Comparison of ENCODE assay signal across 23 cellular contexts in the genomic region with DNA sequence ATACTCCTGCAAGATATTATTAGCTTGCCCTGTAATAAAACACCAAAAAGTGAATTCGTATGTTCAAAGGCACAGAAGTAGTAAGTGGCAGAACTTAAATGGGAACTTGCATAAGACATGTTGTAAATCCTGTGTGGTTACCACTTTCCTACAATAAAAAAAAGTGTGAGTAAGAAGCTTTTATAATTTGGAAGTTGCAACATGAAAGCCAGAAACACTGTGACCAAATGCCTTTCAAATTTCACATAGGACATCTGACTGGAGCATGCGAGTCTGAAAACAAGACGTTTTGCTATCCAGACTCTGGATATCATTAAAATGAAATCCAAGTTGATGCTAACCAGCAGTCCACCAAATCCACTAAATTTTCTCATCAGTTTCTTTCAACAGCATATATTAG.
DNase-seq lines count a peak whose midpoint lies in the region; ATAC-seq and TF ChIP-seq lines count a peak whose summit lies in the region.
"Had no signal": no experiment of that assay in that cellular context is flagged by ENCODE, and none has a peak within 500 bp of the region (broad histone marks: within the 10 kb centered on the region; RNA-seq: fewer than 3 reads in every experiment).

No MANE protein-coding gene starts in this region.

- DNase-seq in GM04504 (ENCODE audit: low read depth) (peak; percentile 86), NOMO-1 treated with dmso at 0.1 percent for 144 hours (lab: John Stamatoyannopoulos, UW; ENCODE audit: unreplicated experiment) (peak; percentile 82), mammary epithelial cell (peak; percentile 26), myocyte (ENCODE audit: low read depth) (peak; percentile 25), cerebellum (ENCODE audit: low spot score) (no peak), NCI-H128 (lab: John Stamatoyannopoulos, UW; ENCODE audit: unreplicated experiment) (no peak)
- DNase-seq: activated CD4-positive, alpha-beta T cell treated with anti-CD3 and anti-CD28 coated beads, Interleukin-2, amount 50 U/mL, for 1 hour; activated gamma-delta T cell treated with Interleukin-2 at 50 U/mL for 16 hours; CD8-positive, alpha-beta memory T cell; cerebellar nuclear complex; DND-41; effector memory CD4-positive, alpha-beta T cell; foreskin melanocyte; GOT3; naive thymus-derived CD4-positive, alpha-beta T cell; NCI-H187; NCI-H345; sigmoid colon; stimulated activated CD4-positive, alpha-beta T cell treated with anti-CD3 and anti-CD28 coated beads, Interleukin-1b, Interleukin-23, amount 100 ng/mL, for 48 hours; T-cell; transverse colon had no signal

- no peaks in the 10 kb centered on the region for H4K20me1 ChIP-seq in mammary epithelial cell (ENCODE audit: insufficient read depth, low read length)

- H3K36me3 ChIP-seq in mammary epithelial cell (ENCODE audit: insufficient read depth, low read length), result no peaks in the 10 kb centered on the region
- H3K36me3 ChIP-seq: sigmoid colon, transverse colon had no signal

- 40% methylated on average over 3 of the region's 3 CpGs for WGBS in mammary epithelial cell (ENCODE audit: low coverage, missing lambda C conversion rate)

- no peaks in the 10 kb centered on the region for H3K9me3 ChIP-seq in mammary epithelial cell (replicated peaks; ENCODE audit: insufficient read depth, low read length)

- no TSS peak for BruUV-seq in mammary epithelial cell (replicated peaks; lab: Mats Ljungman, UMichigan)

- no peak overlapping the region for H2AFZ ChIP-seq in mammary epithelial cell (ENCODE audit: low read depth, low read length)

- H3K27me3 ChIP-seq in mammary epithelial cell (ENCODE audit: insufficient read depth, low read length), result no peaks in the 10 kb centered on the region
- H3K27me3 ChIP-seq: sigmoid colon, transverse colon had no signal

- H3K4me1 ChIP-seq in mammary epithelial cell (ENCODE audit: insufficient read depth, low read length), result no peaks in the 10 kb centered on the region
- H3K4me1 ChIP-seq: sigmoid colon, transverse colon had no signal

- H3K4me2 ChIP-seq in mammary epithelial cell (ENCODE audit: insufficient read depth, low read depth, low read length), result no peak overlapping the region

- intact Hi-C loops in mammary epithelial cell (cut with micrococcal nuclease), result no loop called here

- CTCF ChIA-PET in mammary epithelial cell (lab: Charles Lee; ENCODE audit: low non-redundant PET), result interaction anchor here (0.6 kb wide), 1 partner anchor 201 kb away, joined by 3 read pairs; no protein-coding TSS in a partner anchor

- dilution Hi-C loops in mammary epithelial cell (cut with HindIII; ENCODE audit: low sequenced_read_pairs), result no loop called here

- H3K79me2 ChIP-seq in mammary epithelial cell (ENCODE audit: insufficient read depth, low read length), result no peaks in the 10 kb centered on the region

- H3K4me3 ChIP-seq in mammary epithelial cell (replicated peaks in 1 of 3; ENCODE audit: insufficient read depth in 1 of 3, low read depth in 2 of 3, low read length in 3 of 3), result no peak overlapping the region
- H3K4me3 ChIP-seq: sigmoid colon, transverse colon had no signal

- H3K27ac ChIP-seq in mammary epithelial cell (ENCODE audit: insufficient read depth, low read depth, low read length), result no peak overlapping the region
- H3K27ac ChIP-seq: sigmoid colon, transverse colon had no signal

- TF ChIP-seq CTCF in mammary epithelial cell (conservative IDR thresholded peaks at IDR 0.05 in 1 of 2, IDR thresholded peaks at IDR 0.05 in 1 of 2; ENCODE audit: extremely low read depth in 1 of 2, insufficient read depth in 1 of 2, low read depth in 1 of 2, low read length in 2 of 2), result no peak

- in situ Hi-C loops in mammary epithelial cell (cut with MboI; ENCODE audit: low sequenced_read_pairs in 2 of 2), result no loop called here

- no peak overlapping the region for H3K9ac ChIP-seq in mammary epithelial cell (ENCODE audit: insufficient read depth, low read length)

- no peak for ATAC-seq in HG03439 (IDR thresholded peaks at IDR 0.05; ENCODE audit: unreplicated experiment)
- no peak for ATAC-seq in GM21423 (IDR thresholded peaks at IDR 0.05; ENCODE audit: unreplicated experiment)
- ATAC-seq: naive thymus-derived CD4-positive, alpha-beta T cell; T-cell had no signal

Comparison
In these comparisons a context has a peak if more than half of its experiments do, and no peak if none do; other contexts are left out.
1. DNase-seq: peak in GM04504 (single experiment), NOMO-1 treated with dmso at 0.1 percent for 144 hours (single experiment), mammary epithelial cell (single experiment) and myocyte (single experiment); none in cerebellum (single experiment) and NCI-H128 (single experiment).